9 cellular contexts compared by ENCODE assay signal in the genomic region with DNA sequence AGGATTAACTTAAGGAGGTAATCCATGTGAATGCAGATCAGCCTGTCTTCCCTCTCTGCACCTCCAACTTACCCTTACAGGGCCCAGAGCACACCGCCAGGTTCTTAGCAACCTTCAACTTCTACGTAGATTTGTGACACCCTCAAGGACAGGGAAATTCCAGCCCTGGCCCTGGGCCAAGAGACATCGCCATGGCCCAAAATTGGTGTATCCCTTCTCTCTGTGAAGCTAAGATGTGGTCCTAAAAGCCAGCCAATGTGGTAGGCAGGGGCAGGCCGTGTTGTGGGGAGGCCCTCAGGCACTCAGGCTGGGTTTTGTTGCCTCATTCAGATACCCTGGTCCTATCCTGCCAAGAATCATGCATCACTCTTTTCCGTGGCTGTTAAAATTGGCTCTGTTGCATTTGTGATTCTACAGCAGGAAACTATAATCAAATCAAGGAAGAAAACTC.
DNase-seq lines count a peak whose midpoint lies in the region; ATAC-seq and FAIRE-seq lines count a peak whose summit lies in the region.
"Had no signal": no experiment of that assay in that cellular context is flagged by ENCODE, and none has a peak within 500 bp of the region (broad histone marks: within the 10 kb centered on the region; RNA-seq: fewer than 3 reads in every experiment).

No MANE protein-coding gene starts in this region.

- peaks cover 33% of the 10 kb centered on the region for H3K4me1 Mint-ChIP-seq in activated CD4-positive, alpha-beta T cell treated with anti-CD3 and anti-CD28 coated beads, Interleukin-2, amount 10 ng/mL, durations not matched to agents 7 days and 5 days
- peaks cover 42% of the 10 kb centered on the region for H3K4me1 Mint-ChIP-seq in central memory CD8-positive, alpha-beta T cell

- POLR2A ChIA-PET in activated CD4-positive, alpha-beta T cell treated with anti-CD3 and anti-CD28 coated beads, Interleukin-2, amount 10 ng/mL, durations not matched to agents 7 days and 5 days (lab: Charles Lee): no interaction called here

- peak; percentile 22 for DNase-seq in GM04504 (ENCODE audit: low read depth)
- no peak for DNase-seq in activated CD4-positive, alpha-beta T cell treated with anti-CD3 and anti-CD28 coated beads, Interleukin-2, amount 10 ng/mL, durations not matched to agents 7 days and 5 days
- peak; percentile 19 to 51 for DNase-seq in central memory CD8-positive, alpha-beta T cell (ENCODE audit: low spot score in 2 of 2)
- DNase-seq in stimulated activated CD4-positive, alpha-beta T cell treated with anti-CD3 and anti-CD28 coated beads, Interleukin-12 subunit alpha, Interleukin-12 subunit beta, amount 100 ng/mL, for 4 hours: peak; percentile 11
- no peak for DNase-seq in GM19239 (ENCODE audit: insufficient read length, low spot score)
- DNase-seq in OCI-M2 (lab: John Stamatoyannopoulos, UW; ENCODE audit: unreplicated experiment): no peak
- DNase-seq: GDM1 had no signal

- CTCF ChIA-PET in activated CD4-positive, alpha-beta T cell treated with anti-CD3 and anti-CD28 coated beads, Interleukin-2, amount 10 ng/mL, durations not matched to agents 7 days and 5 days (lab: Charles Lee): no interaction called here

- peak; percentile 65 for ATAC-seq in central memory CD8-positive, alpha-beta T cell (replicated peaks; ENCODE audit: extremely low read depth, poor library complexity, severe bottlenecking)
- no peak for ATAC-seq in HG02840 (IDR thresholded peaks at IDR 0.05; ENCODE audit: low FRiP score, unreplicated experiment)
- no peak for ATAC-seq in HG03469 (IDR thresholded peaks at IDR 0.05; ENCODE audit: unreplicated experiment)

- H3K27me3 Mint-ChIP-seq in activated CD4-positive, alpha-beta T cell treated with anti-CD3 and anti-CD28 coated beads, Interleukin-2, amount 10 ng/mL, durations not matched to agents 7 days and 5 days: peaks cover 2% of the 10 kb centered on the region
- H3K27me3 Mint-ChIP-seq in central memory CD8-positive, alpha-beta T cell: peaks cover 8% of the 10 kb centered on the region

- H3K27ac Mint-ChIP-seq in activated CD4-positive, alpha-beta T cell treated with anti-CD3 and anti-CD28 coated beads, Interleukin-2, amount 10 ng/mL, durations not matched to agents 7 days and 5 days: peak overlapping the region; percentile 94
- H3K27ac Mint-ChIP-seq in central memory CD8-positive, alpha-beta T cell (ENCODE audit: low read depth): peak overlapping the region; percentile 92

- H3K9me3 Mint-ChIP-seq in activated CD4-positive, alpha-beta T cell treated with anti-CD3 and anti-CD28 coated beads, Interleukin-2, amount 10 ng/mL, durations not matched to agents 7 days and 5 days: peaks cover 8% of the 10 kb centered on the region
- no peaks in the 10 kb centered on the region for H3K9me3 Mint-ChIP-seq in central memory CD8-positive, alpha-beta T cell

- FAIRE-seq in GM19239 (lab: Jason Lieb, UNC): no peak

- H3K36me3 Mint-ChIP-seq in activated CD4-positive, alpha-beta T cell treated with anti-CD3 and anti-CD28 coated beads, Interleukin-2, amount 10 ng/mL, durations not matched to agents 7 days and 5 days (ENCODE audit: low read depth): peaks cover 3% of the 10 kb centered on the region
- peaks cover 3% of the 10 kb centered on the region for H3K36me3 Mint-ChIP-seq in central memory CD8-positive, alpha-beta T cell (ENCODE audit: insufficient read depth)

- peak overlapping the region; percentile 5 for H3K4me3 Mint-ChIP-seq in activated CD4-positive, alpha-beta T cell treated with anti-CD3 and anti-CD28 coated beads, Interleukin-2, amount 10 ng/mL, durations not matched to agents 7 days and 5 days
- H3K4me3 Mint-ChIP-seq in central memory CD8-positive, alpha-beta T cell: peak overlapping the region; percentile 54

Comparison
In these comparisons a context has a peak if more than half of its experiments do, and no peak if none do; other contexts are left out.
1. DNase-seq: peak in GM04504 (single experiment), central memory CD8-positive, alpha-beta T cell (2 of 2) and stimulated activated CD4-positive, alpha-beta T cell treated with anti-CD3 and anti-CD28 coated beads, Interleukin-12 subunit alpha, Interleukin-12 subunit beta, amount 100 ng/mL, for 4 hours (single experiment); none in activated CD4-positive, alpha-beta T cell treated with anti-CD3 and anti-CD28 coated beads, Interleukin-2, amount 10 ng/mL, durations not matched to agents 7 days and 5 days (single experiment), GM19239 (single experiment) and OCI-M2 (single experiment).